5 cellular contexts compared by ENCODE assay signal in genomic region chr15:28718576-28718975, GRCh38. TPM values are rescaled to one million over a fixed set of nuclear protein-coding genes. Genes with fewer than 3 reads are reported as not detected.
"Had no signal": no experiment of that assay in that cellular context is flagged by ENCODE, and none has a peak within 500 bp of the region (broad histone marks: within the 10 kb centered on the region; RNA-seq: fewer than 3 reads in every experiment).

No MANE protein-coding gene starts in this region.

RNA-seq across cellular contexts. Expression of gene GOLGA8M, which starts 6.4 kb away (rescaled TPM):
- total RNA-seq: GM23248, GM23338, H1, H7, H9 had no signal
- polyA plus RNA-seq: GM23338, H1 had no signal
